Comparison of ENCODE assay signal across 1 cellular context in the genomic region with DNA sequence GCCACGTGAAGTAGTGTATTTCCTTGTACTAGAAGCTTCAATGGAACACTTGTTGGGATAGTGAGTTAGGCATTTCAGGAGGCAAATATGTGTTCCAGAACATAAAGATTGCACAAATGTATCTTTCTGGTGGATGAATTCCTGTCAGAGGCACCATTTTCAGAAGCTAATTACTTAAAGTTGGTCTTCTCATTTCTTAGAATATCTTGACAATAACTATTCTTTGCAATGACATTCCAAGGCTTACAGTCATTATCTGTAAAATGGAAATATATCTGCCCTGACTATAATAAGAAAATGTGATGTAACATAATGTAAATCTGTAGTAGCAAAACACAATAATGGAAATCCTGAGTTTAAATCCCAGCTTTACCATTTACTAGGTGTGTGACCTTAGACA.
TF ChIP-seq lines count a peak whose summit lies in the region.

No MANE protein-coding gene starts in this region.

TF ChIP-seq in IMR-90, 13 proteins besides CTCF, POLR2A, EP300 and RAD21:
- 0 out of 2 replicates have a peak, but pooled peaks have one; percentile 17 for TF ChIP-seq CEBPB (IDR thresholded peaks at IDR 0.05; ENCODE audit: low read depth, low read length)
- TF ChIP-seq, protein P1, sequence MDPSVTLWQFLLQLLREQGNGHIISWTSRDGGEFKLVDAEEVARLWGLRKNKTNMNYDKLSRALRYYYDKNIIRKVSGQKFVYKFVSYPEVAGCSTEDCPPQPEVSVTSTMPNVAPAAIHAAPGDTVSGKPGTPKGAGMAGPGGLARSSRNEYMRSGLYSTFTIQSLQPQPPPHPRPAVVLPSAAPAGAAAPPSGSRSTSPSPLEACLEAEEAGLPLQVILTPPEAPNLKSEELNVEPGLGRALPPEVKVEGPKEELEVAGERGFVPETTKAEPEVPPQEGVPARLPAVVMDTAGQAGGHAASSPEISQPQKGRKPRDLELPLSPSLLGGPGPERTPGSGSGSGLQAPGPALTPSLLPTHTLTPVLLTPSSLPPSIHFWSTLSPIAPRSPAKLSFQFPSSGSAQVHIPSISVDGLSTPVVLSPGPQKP (IDR thresholded peaks at IDR 0.05; ENCODE audit: borderline replicate concordance, low read depth, low read length) = no peak
- no peak for TF ChIP-seq MAFK (IDR thresholded peaks at IDR 0.05; ENCODE audit: low read depth, low read length)
- TF ChIP-seq MXI1 (IDR thresholded peaks at IDR 0.05; ENCODE audit: borderline replicate concordance, low read depth, low read length) = no peak
